In the genomic region with DNA sequence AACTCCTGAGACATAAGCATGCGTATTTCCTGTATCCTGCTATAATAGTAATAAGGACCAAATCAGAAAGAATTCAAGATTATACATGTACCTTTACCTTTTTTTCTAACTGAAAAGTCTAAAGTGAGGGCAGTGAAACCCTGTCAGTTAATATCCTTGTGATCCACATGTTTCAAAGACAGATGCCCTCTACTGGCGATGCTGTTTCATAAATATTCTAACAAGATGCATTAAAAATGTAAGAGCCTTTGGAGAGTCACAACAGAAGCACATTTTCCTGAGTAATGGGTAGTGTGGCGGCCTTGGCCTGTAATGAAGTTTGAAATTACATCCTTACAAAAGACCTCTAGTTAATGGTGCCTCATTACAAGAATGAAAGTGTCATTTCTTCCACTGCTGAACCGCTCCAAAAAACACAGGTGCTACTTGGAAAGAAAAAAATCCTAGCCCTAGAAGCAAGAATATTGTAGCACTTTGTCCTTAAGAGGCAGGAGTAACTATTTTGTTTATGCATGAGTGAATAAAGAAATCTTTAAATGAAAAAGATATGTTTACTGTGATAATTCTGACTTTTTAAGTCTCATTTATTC, we compare ENCODE assay signal across 9 cellular contexts.
DNase-seq lines count a peak whose midpoint lies in the region; ATAC-seq and TF ChIP-seq lines count a peak whose summit lies in the region.
"Had no signal": no experiment of that assay in that cellular context is flagged by ENCODE, and none has a peak within 500 bp of the region (broad histone marks: within the 10 kb centered on the region; RNA-seq: fewer than 3 reads in every experiment).

No MANE protein-coding gene starts in this region.

- H3K9me3 ChIP-seq in Caco-2: no peaks in the 10 kb centered on the region
- H3K9me3 ChIP-seq: neutrophil had no signal

- H3K27me3 ChIP-seq in Caco-2 (replicated peaks; ENCODE audit: control insufficient read depth, insufficient read depth, low read length): no peaks in the 10 kb centered on the region

- TF ChIP-seq POLR2A in lower leg skin (IDR thresholded peaks at IDR 0.05): no peak
- TF ChIP-seq POLR2A in GM18505 (IDR thresholded peaks at IDR 0.05; ENCODE audit: borderline replicate concordance, extremely low read depth, insufficient read depth, insufficient read length): no peak

- peaks cover 8% of the 10 kb centered on the region for H3K27me3 Mint-ChIP-seq in Caco-2 (ENCODE audit: insufficient read depth, unreplicated experiment)

- DNase-seq in Caco-2 (peak in 1 of 2 experiments; percentile 35), H4 (ENCODE audit: low spot score) (peak; percentile 59), RPMI8226 (peak; percentile 60), epithelial cell of esophagus (ENCODE audit: low read depth) (peak; percentile 71), pons (ENCODE audit: low spot score) (peak; percentile 76), lower leg skin (ENCODE audit: low spot score in 2 of 2) (no peak)
- no peak for DNase-seq in activated T-cell treated with anti-CD3 and anti-CD28 coated beads, Interleukin-2, amount 50 U/mL, for 1 hour

- peak; percentile 41 to 61 for TF ChIP-seq CTCF in Caco-2 (IDR thresholded peaks at IDR 0.05; ENCODE audit: insufficient read depth in 1 of 2, low read depth in 1 of 2, low read length in 1 of 2, severe bottlenecking in 1 of 2, unreplicated experiment in 1 of 2)
- TF ChIP-seq CTCF in epithelial cell of esophagus (IDR thresholded peaks at IDR 0.05; ENCODE audit: insufficient read depth, low read depth, low read length, missing control alignments): peak; percentile 62
- no peak for TF ChIP-seq CTCF in lower leg skin (IDR thresholded peaks at IDR 0.05)

- no peak overlapping the region for H3K27ac Mint-ChIP-seq in Caco-2 (ENCODE audit: unreplicated experiment)

- H3K36me3 ChIP-seq in Caco-2 (ENCODE audit: control insufficient read depth, insufficient read depth, low read length): no peaks in the 10 kb centered on the region
- H3K36me3 ChIP-seq: neutrophil had no signal

- POLR2A ChIA-PET in Caco-2 (lab: Charles Lee): no interaction called here

- no peaks in the 10 kb centered on the region; the same call in 1 of the 2 replicates for H3K4me1 ChIP-seq in Caco-2

- no peaks in the 10 kb centered on the region for H3K36me3 Mint-ChIP-seq in Caco-2 (ENCODE audit: insufficient read depth, unreplicated experiment)

- 77 to 78% methylated on average over 4 of the region's 4 CpGs for WGBS in lower leg skin, 2 donors

- no peak overlapping the region for H3K4me3 Mint-ChIP-seq in Caco-2 (ENCODE audit: unreplicated experiment)

- H3K9me3 Mint-ChIP-seq in Caco-2 (ENCODE audit: unreplicated experiment): no peaks in the 10 kb centered on the region

- ATAC-seq in GM18505 (IDR thresholded peaks at IDR 0.05; ENCODE audit: unreplicated experiment): no peak

- no TSS peak for BruUV-seq in Caco-2 (replicated peaks; lab: Mats Ljungman, UMichigan)

- H3K4me3 ChIP-seq in Caco-2 (ENCODE audit: low read depth, low read length) (no peak overlapping the region), epithelial cell of esophagus (ENCODE audit: low read length) (no peak overlapping the region), lower leg skin (ENCODE audit: low read depth, poor library complexity, severe bottlenecking) (no peak overlapping the region)

- H3K4me1 Mint-ChIP-seq in Caco-2 (ENCODE audit: low read depth, unreplicated experiment): peaks cover 7% of the 10 kb centered on the region

- CTCF ChIA-PET in Caco-2 (lab: Charles Lee): no interaction called here

- intact Hi-C loops in Caco-2 (cut with micrococcal nuclease; ENCODE audit: unreplicated experiment): no loop called here
- intact Hi-C loops in lower leg skin (cut with DNase I; ENCODE audit: low total_unique reads): no loop called here

Comparison
In these comparisons a context has a peak if more than half of its experiments do, and no peak if none do; other contexts are left out.
1. DNase-seq: peak in H4 (single experiment), RPMI8226 (single experiment), epithelial cell of esophagus (single experiment) and pons (single experiment); none in lower leg skin (0 of 2) and activated T-cell treated with anti-CD3 and anti-CD28 coated beads, Interleukin-2, amount 50 U/mL, for 1 hour (single experiment).
2. CTCF ChIP-seq: peak in Caco-2 (2 of 2) and epithelial cell of esophagus (single experiment); none in lower leg skin (0 of 3).